30 cellular contexts compared by ENCODE assay signal in the genomic region with DNA sequence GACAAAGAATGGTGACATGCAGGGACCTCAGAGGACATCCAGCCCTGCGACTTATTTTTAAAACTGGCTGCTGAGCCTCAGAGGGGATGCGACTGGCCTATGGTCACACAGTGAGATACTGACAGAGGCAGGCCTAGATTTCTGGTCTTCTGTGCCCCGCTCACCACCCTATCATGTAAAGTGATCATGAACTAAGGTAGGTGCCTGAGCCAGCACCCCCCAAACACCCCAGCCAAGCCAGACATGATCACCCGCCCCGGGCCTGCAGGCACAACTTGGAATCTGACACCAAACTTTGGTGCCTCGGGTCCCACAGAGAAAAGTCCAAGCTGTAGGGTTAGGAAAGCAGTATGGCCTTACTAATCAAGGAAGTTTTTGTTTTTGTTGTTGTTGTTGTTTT. TPM values are rescaled to one million over a fixed set of nuclear protein-coding genes. Genes with fewer than 3 reads are reported as not detected.
A peak's percentile ranks its signal among the peaks of the same experiment; 100 is the strongest.
DNase-seq lines count a peak whose midpoint lies in the region; ATAC-seq and TF ChIP-seq lines count a peak whose summit lies in the region.
"Had no signal": no experiment of that assay in that cellular context is flagged by ENCODE, and none has a peak within 500 bp of the region (broad histone marks: within the 10 kb centered on the region; RNA-seq: fewer than 3 reads in every experiment).

No MANE protein-coding gene starts in this region.

- H3K9me3 ChIP-seq in right atrium auricular region = no peaks in the 10 kb centered on the region
- H3K9me3 ChIP-seq in right cardiac atrium (ENCODE audit: control insufficient read depth, low read length) = no peaks in the 10 kb centered on the region
- no peaks in the 10 kb centered on the region for H3K9me3 ChIP-seq in gastrocnemius medialis
- H3K9me3 ChIP-seq in lower lobe of right lung = no peaks in the 10 kb centered on the region
- H3K9me3 ChIP-seq: A549; BLaER1 treated with 17β-estradiol and CSF1 and Interleukin-3, amounts not matched to agents 10 nM and 100 nM had no signal

- H3K36me3 ChIP-seq in right atrium auricular region (no peaks in the 10 kb centered on the region), gastrocnemius medialis (no peaks in the 10 kb centered on the region), lower lobe of right lung (no peaks in the 10 kb centered on the region)
- H3K36me3 ChIP-seq: BLaER1 treated with 17β-estradiol and CSF1 and Interleukin-3, amounts not matched to agents 10 nM and 100 nM had no signal

- H3K4me3 ChIP-seq in right atrium auricular region = no peak overlapping the region
- H3K4me3 ChIP-seq in right cardiac atrium (ENCODE audit: low read length) = no peak overlapping the region
- no peak overlapping the region for H3K4me3 ChIP-seq in dorsolateral prefrontal cortex
- no peak overlapping the region for H3K4me3 ChIP-seq in gastrocnemius medialis
- no peak overlapping the region for H3K4me3 ChIP-seq in lower lobe of right lung
- H3K4me3 ChIP-seq: A549; BLaER1 treated with 17β-estradiol and CSF1 and Interleukin-3, amounts not matched to agents 10 nM and 100 nM; GM23248; PC-9 had no signal

- peaks cover 0 to 25% of the 10 kb centered on the region in 2 donors for H3K4me1 ChIP-seq in right atrium auricular region
- H3K4me1 ChIP-seq in right cardiac atrium (ENCODE audit: control insufficient read depth, insufficient read depth, low read length) = peaks cover 5% of the 10 kb centered on the region
- H3K4me1 ChIP-seq in gastrocnemius medialis = peaks cover 21 to 36% of the 10 kb centered on the region in 2 donors
- no peaks in the 10 kb centered on the region for H3K4me1 ChIP-seq in lower lobe of right lung
- H3K4me1 ChIP-seq: A549 had no signal

- TF ChIP-seq POLR2A in gastrocnemius medialis (IDR thresholded peaks at IDR 0.05) = no peak

- 85% methylated on average over 6 of the region's 6 CpGs for WGBS in right cardiac atrium

- in situ Hi-C loops in gastrocnemius medialis (cut with MboI; ENCODE audit: low sequenced_read_pairs in 4 of 4) = loop anchor here in 1 of 4 donors (25.0 kb wide), 1 partner anchor 149 kb away; the partner anchor contains the start of genes SEC22C and SS18L2

- intact Hi-C loops in right cardiac atrium (cut with DNase I) = no loop called here
- intact Hi-C loops in dorsolateral prefrontal cortex (cut with DNase I) = no loop called here
- intact Hi-C loops in gastrocnemius medialis (cut with DNase I; ENCODE audit: low total_unique reads) = no loop called here
- intact Hi-C loops in lower lobe of right lung (cut with DNase I) = no loop called here

- ATAC-seq in right cardiac atrium (no peak), gastrocnemius medialis (no peak), lower lobe of right lung (no peak)
- ATAC-seq: A549, HCT116 had no signal

- DNase-seq in right atrium auricular region (ENCODE audit: low spot score) (peak; percentile 55), right cardiac atrium (no peak), dorsolateral prefrontal cortex (no peak), gastrocnemius medialis (no peak), lower lobe of right lung (no peak), NOMO-1 (lab: John Stamatoyannopoulos, UW; ENCODE audit: unreplicated experiment in 2 of 2) (no peak)
- DNase-seq in activated naive CD4-positive, alpha-beta T cell treated with anti-CD3 and anti-CD28 coated beads, Interleukin-2, amount 50 U/mL, for 16 hours = no peak
- DNase-seq: AML-193; CD4-positive, alpha-beta T cell; DMS53; GM23248; KBM-7; MV-4-11; NCI-H146; NCI-H1930; NCI-H446 treated with DMSO at 0.1 percent for 48 hours; NCI-H526; NCI-H82; NK-92 treated with Interleukin-12 subunit alpha and Interleukin-12 subunit beta, amount 100 ng/mL, for 24 hours; PC-9; RPMI8226; SHP77 had no signal

- H3K27ac ChIP-seq in right atrium auricular region (peak overlapping the region; percentile 39 to 84), right cardiac atrium (ENCODE audit: low read length) (no peak overlapping the region), dorsolateral prefrontal cortex (peak overlapping the region in 56 of 59 donors; percentile 23 to 100 (median 100)), gastrocnemius medialis (peak overlapping the region; percentile 1 to 70 (median 36)), lower lobe of right lung (no peak overlapping the region)
- H3K27ac ChIP-seq: A549; BLaER1 treated with 17β-estradiol and CSF1 and Interleukin-3, amounts not matched to agents 10 nM and 100 nM; GM23248; PC-9 had no signal

- H3K27me3 ChIP-seq in right atrium auricular region = no peaks in the 10 kb centered on the region
- no peaks in the 10 kb centered on the region for H3K27me3 ChIP-seq in right cardiac atrium (ENCODE audit: control insufficient read depth, insufficient read depth)
- no peaks in the 10 kb centered on the region for H3K27me3 ChIP-seq in dorsolateral prefrontal cortex
- no peaks in the 10 kb centered on the region for H3K27me3 ChIP-seq in gastrocnemius medialis
- no peaks in the 10 kb centered on the region for H3K27me3 ChIP-seq in lower lobe of right lung (ENCODE audit: low read depth)
- H3K27me3 ChIP-seq: BLaER1 treated with 17β-estradiol and CSF1 and Interleukin-3, amounts not matched to agents 10 nM and 100 nM had no signal

- no peak for TF ChIP-seq CTCF in right atrium auricular region (IDR thresholded peaks at IDR 0.05)
- TF ChIP-seq CTCF in dorsolateral prefrontal cortex (IDR thresholded peaks at IDR 0.05 in 54 of 56, conservative IDR thresholded peaks at IDR 0.05 in 2 of 56; ENCODE audit: low read depth in 1 of 56, partially characterized antibody in 56 of 56) = no peak
- no peak for TF ChIP-seq CTCF in gastrocnemius medialis (IDR thresholded peaks at IDR 0.05 in 4 of 5, conservative IDR thresholded peaks at IDR 0.05 in 1 of 5)
- no peak for TF ChIP-seq CTCF in lower lobe of right lung (IDR thresholded peaks at IDR 0.05)

RNA-seq across cellular contexts. Expression of gene HHATL, which starts 33.9 kb away (rescaled TPM):
- total RNA-seq in right atrium auricular region = 100 to 1,000 TPM; 444 to 908 TPM
- 100 to 1,000 TPM; 480 to 768 (median 570) TPM for total RNA-seq in right cardiac atrium
- polyA plus RNA-seq in right cardiac atrium = 622 TPM
- 100 to 1,000 TPM in 90 of 120 experiments, 10 to 100 TPM in 30; 39.4 to 400 (median 145) TPM for total RNA-seq in dorsolateral prefrontal cortex
- total RNA-seq in gastrocnemius medialis = 100 to 1,000 TPM in 2 of 4 donors, 10 to 100 TPM in 2; 78.0 to 309 (median 164) TPM
- total RNA-seq in lower lobe of right lung = 1.0 TPM
- total RNA-seq: CD4-positive, alpha-beta T cell; Daoy; G401; GM23248; LHCN-M2; MCF 10A; PC-9; SK-MEL-5 had no signal
- polyA plus RNA-seq: A549, GM23248 had no signal

RNA-seq across cellular contexts. Expression of gene CCDC13, which starts 36.5 kb away (rescaled TPM):
- total RNA-seq in right atrium auricular region = under 1 TPM in 1 of 2 donors, not detected in 1; 0.35 TPM
- 1 to 10 TPM in 1 of 4 donors, under 1 TPM in 2, not detected in 1; 0.26 to 1.8 (median 0.96) TPM for total RNA-seq in right cardiac atrium
- polyA plus RNA-seq in right cardiac atrium = 0.84 TPM
- total RNA-seq in dorsolateral prefrontal cortex = 10 to 100 TPM in 9 of 120 experiments, 1 to 10 TPM in 110, under 1 TPM in 1; 0.52 to 15.0 (median 6.0) TPM
- total RNA-seq in gastrocnemius medialis = 1 to 10 TPM in 2 of 4 donors, under 1 TPM in 2; 0.12 to 1.5 (median 1.1) TPM
- total RNA-seq in lower lobe of right lung = 2.5 TPM

RNA-seq across cellular contexts. Expression of gene KLHL40, which starts 51.2 kb away (rescaled TPM):
- under 1 TPM; 0.15 to 0.63 TPM for total RNA-seq in right atrium auricular region
- total RNA-seq in right cardiac atrium = 1 to 10 TPM in 1 of 4 donors, under 1 TPM in 3; 0.09 to 1.6 (median 0.40) TPM
- 0.29 TPM for polyA plus RNA-seq in right cardiac atrium
- total RNA-seq in dorsolateral prefrontal cortex = under 1 TPM in 16 of 120 experiments, not detected in 104; 0.16 to 0.51 (median 0.24) TPM
- 100 to 1,000 TPM; 197 to 682 (median 397) TPM for total RNA-seq in gastrocnemius medialis
- total RNA-seq in lower lobe of right lung = not detected
- total RNA-seq: CD4-positive, alpha-beta T cell; Daoy; G401; GM23248; MCF 10A; PC-9; SK-MEL-5 had no signal
- polyA plus RNA-seq: A549, GM23248 had no signal

Comparison
In these comparisons a context has a peak if more than half of its experiments do, and no peak if none do; other contexts are left out.
1. H3K27ac ChIP-seq: peak in right atrium auricular region (2 of 2), dorsolateral prefrontal cortex (56 of 59) and gastrocnemius medialis (4 of 4); none in right cardiac atrium (single experiment) and lower lobe of right lung (single experiment).
2. RNA of gene HHATL, which starts 33.9 kb away (total RNA-seq): 444 to 908 TPM in right atrium auricular region, 480 to 768 TPM in right cardiac atrium, 78.0 to 309 TPM in gastrocnemius medialis and 39.4 to 400 TPM in dorsolateral prefrontal cortex; 1.0 TPM in lower lobe of right lung (single experiment); every median in the first group is over 10 times any median in the second.
3. RNA of gene KLHL40, which starts 51.2 kb away (total RNA-seq): 197 to 682 TPM in gastrocnemius medialis; 0.15 to 0.63 TPM in right atrium auricular region, 0.09 to 1.6 TPM in right cardiac atrium, 0.16 to 0.51 TPM in dorsolateral prefrontal cortex and not detected in lower lobe of right lung (single experiment); every median in the first group is over 10 times any median in the second.